Comparison of ENCODE assay signal across 1 cellular context in genomic region chr17:41692722-41693521, GRCh38.
A peak's percentile ranks its signal among the peaks of the same experiment; 100 is the strongest.
TF ChIP-seq lines count a peak whose summit lies in the region.

No MANE protein-coding gene starts in this region.

TF ChIP-seq in HepG2, 621 proteins besides CTCF, POLR2A, EP300 and RAD21 (continued from another document and continues in another):
- TF ChIP-seq, protein P1, sequence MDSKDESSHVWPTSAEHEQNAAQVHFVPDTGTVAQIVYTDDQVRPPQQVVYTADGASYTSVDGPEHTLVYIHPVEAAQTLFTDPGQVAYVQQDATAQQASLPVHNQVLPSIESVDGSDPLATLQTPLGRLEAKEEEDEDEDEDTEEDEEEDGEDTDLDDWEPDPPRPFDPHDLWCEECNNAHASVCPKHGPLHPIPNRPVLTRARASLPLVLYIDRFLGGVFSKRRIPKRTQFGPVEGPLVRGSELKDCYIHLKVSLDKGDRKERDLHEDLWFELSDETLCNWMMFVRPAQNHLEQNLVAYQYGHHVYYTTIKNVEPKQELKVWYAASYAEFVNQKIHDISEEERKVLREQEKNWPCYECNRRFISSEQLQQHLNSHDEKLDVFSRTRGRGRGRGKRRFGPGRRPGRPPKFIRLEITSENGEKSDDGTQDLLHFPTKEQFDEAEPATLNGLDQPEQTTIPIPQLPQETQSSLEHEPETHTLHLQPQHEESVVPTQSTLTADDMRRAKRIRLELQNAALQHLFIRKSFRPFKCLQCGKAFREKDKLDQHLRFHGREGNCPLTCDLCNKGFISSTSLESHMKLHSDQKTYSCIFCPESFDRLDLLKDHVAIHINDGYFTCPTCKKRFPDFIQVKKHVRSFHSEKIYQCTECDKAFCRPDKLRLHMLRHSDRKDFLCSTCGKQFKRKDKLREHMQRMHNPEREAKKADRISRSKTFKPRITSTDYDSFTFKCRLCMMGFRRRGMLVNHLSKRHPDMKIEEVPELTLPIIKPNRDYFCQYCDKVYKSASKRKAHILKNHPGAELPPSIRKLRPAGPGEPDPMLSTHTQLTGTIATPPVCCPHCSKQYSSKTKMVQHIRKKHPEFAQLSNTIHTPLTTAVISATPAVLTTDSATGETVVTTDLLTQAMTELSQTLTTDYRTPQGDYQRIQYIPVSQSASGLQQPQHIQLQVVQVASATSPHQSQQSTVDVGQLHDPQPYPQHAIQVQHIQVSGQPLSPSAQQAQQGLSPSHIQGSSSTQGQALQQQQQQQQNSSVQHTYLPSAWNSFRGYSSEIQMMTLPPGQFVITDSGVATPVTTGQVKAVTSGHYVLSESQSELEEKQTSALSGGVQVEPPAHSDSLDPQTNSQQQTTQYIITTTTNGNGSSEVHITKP (CRISPR knock-in tag; IDR thresholded peaks at IDR 0.05; ENCODE audit: low read depth) = no peak
- TF ChIP-seq KLF15 (CRISPR knock-in tag; IDR thresholded peaks at IDR 0.05; ENCODE audit: borderline replicate concordance) = no peak
- TF ChIP-seq HMG20B (CRISPR knock-in tag; conservative IDR thresholded peaks at IDR 0.05) = no peak
- TF ChIP-seq AHDC1 (CRISPR knock-in tag; IDR thresholded peaks at IDR 0.05; ENCODE audit: borderline replicate concordance) = no peak
- no peak for TF ChIP-seq MATR3 (CRISPR knock-in tag; IDR thresholded peaks at IDR 0.05)
- no peak for TF ChIP-seq BRCA1 (CRISPR knock-in tag; IDR thresholded peaks at IDR 0.05)
- TF ChIP-seq ZFY (CRISPR knock-in tag; IDR thresholded peaks at IDR 0.05) = no peak
- TF ChIP-seq ZFP36L2 (CRISPR knock-in tag; IDR thresholded peaks at IDR 0.05) = no peak
- TF ChIP-seq FOXJ3 (CRISPR knock-in tag; IDR thresholded peaks at IDR 0.05; ENCODE audit: borderline replicate concordance) = no peak
- 0 out of 2 replicates have a peak, but pooled peaks have one; percentile 34 for TF ChIP-seq ZBTB25 (CRISPR knock-in tag; IDR thresholded peaks at IDR 0.05)
- TF ChIP-seq ZMYM3 (CRISPR knock-in tag; IDR thresholded peaks at IDR 0.05) = no peak
- no peak for TF ChIP-seq SOX5 (CRISPR knock-in tag; IDR thresholded peaks at IDR 0.05; ENCODE audit: borderline replicate concordance)
- TF ChIP-seq MIER2 (CRISPR knock-in tag; IDR thresholded peaks at IDR 0.05) = no peak
- no peak for TF ChIP-seq PHF5A (CRISPR knock-in tag; IDR thresholded peaks at IDR 0.05; ENCODE audit: low read depth, unreplicated experiment)
- TF ChIP-seq, protein P2, sequence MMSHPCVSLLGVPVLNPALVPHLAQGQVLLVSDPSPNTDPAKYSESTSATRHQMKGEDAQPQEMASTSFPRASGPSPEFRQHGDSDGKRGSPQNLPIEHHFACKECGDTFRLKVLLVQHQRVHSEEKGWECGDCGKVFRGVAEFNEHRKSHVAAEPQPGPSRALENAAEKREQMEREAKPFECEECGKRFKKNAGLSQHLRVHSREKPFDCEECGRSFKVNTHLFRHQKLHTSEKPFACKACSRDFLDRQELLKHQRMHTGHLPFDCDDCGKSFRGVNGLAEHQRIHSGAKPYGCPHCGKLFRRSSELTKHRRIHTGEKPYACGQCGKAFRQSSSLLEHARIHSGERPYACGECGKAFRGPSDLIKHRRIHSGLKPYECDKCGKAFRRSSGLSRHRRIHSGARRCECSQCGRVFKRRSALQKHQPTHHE (CRISPR knock-in tag; IDR thresholded peaks at IDR 0.05; ENCODE audit: borderline replicate concordance) = no peak
- TF ChIP-seq ZNF3 (CRISPR knock-in tag; IDR thresholded peaks at IDR 0.05) = no peak
- TF ChIP-seq WIZ (CRISPR knock-in tag; IDR thresholded peaks at IDR 0.05) = no peak
- TF ChIP-seq PHB2 (IDR thresholded peaks at IDR 0.05; ENCODE audit: partially characterized antibody) = no peak
- TF ChIP-seq, protein P3, sequence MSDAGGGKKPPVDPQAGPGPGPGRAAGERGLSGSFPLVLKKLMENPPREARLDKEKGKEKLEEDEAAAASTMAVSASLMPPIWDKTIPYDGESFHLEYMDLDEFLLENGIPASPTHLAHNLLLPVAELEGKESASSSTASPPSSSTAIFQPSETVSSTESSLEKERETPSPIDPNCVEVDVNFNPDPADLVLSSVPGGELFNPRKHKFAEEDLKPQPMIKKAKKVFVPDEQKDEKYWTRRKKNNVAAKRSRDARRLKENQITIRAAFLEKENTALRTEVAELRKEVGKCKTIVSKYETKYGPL (CRISPR knock-in tag; IDR thresholded peaks at IDR 0.05) = no peak
- no peak for TF ChIP-seq GABPB1 (CRISPR knock-in tag; IDR thresholded peaks at IDR 0.05)
- TF ChIP-seq EED (CRISPR knock-in tag; IDR thresholded peaks at IDR 0.05) = no peak
- TF ChIP-seq ZNF280D (CRISPR knock-in tag; IDR thresholded peaks at IDR 0.05) = no peak
- no peak for TF ChIP-seq ZNF672 (CRISPR knock-in tag; IDR thresholded peaks at IDR 0.05)
- no peak for TF ChIP-seq ZEB1 (IDR thresholded peaks at IDR 0.05; ENCODE audit: insufficient replicate concordance, low read depth)
- no peak for TF ChIP-seq RBAK (CRISPR knock-in tag; IDR thresholded peaks at IDR 0.05)
- TF ChIP-seq KMT2B (CRISPR knock-in tag; IDR thresholded peaks at IDR 0.05) = no peak; the same call in 1 of the 2 replicates
- no peak for TF ChIP-seq HOXA5 (CRISPR knock-in tag; IDR thresholded peaks at IDR 0.05)
- TF ChIP-seq ZNF747 (CRISPR knock-in tag; IDR thresholded peaks at IDR 0.05; ENCODE audit: borderline replicate concordance) = no peak
- no peak for TF ChIP-seq TP53 (CRISPR knock-in tag; conservative IDR thresholded peaks at IDR 0.05)
- no peak for TF ChIP-seq CSRNP1 (CRISPR knock-in tag; IDR thresholded peaks at IDR 0.05)
- TF ChIP-seq, protein P4, sequence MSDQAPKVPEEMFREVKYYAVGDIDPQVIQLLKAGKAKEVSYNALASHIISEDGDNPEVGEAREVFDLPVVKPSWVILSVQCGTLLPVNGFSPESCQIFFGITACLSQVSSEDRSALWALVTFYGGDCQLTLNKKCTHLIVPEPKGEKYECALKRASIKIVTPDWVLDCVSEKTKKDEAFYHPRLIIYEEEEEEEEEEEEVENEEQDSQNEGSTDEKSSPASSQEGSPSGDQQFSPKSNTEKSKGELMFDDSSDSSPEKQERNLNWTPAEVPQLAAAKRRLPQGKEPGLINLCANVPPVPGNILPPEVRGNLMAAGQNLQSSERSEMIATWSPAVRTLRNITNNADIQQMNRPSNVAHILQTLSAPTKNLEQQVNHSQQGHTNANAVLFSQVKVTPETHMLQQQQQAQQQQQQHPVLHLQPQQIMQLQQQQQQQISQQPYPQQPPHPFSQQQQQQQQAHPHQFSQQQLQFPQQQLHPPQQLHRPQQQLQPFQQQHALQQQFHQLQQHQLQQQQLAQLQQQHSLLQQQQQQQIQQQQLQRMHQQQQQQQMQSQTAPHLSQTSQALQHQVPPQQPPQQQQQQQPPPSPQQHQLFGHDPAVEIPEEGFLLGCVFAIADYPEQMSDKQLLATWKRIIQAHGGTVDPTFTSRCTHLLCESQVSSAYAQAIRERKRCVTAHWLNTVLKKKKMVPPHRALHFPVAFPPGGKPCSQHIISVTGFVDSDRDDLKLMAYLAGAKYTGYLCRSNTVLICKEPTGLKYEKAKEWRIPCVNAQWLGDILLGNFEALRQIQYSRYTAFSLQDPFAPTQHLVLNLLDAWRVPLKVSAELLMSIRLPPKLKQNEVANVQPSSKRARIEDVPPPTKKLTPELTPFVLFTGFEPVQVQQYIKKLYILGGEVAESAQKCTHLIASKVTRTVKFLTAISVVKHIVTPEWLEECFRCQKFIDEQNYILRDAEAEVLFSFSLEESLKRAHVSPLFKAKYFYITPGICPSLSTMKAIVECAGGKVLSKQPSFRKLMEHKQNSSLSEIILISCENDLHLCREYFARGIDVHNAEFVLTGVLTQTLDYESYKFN (CRISPR knock-in tag; conservative IDR thresholded peaks at IDR 0.05) = 0 out of 2 replicates have a peak, but pooled peaks have one; percentile 15
- no peak for TF ChIP-seq GZF1 (CRISPR knock-in tag; IDR thresholded peaks at IDR 0.05)
- 0 out of 2 replicates have a peak, but pooled peaks have one; percentile 36 for TF ChIP-seq BORCS8-MEF2B (CRISPR knock-in tag; IDR thresholded peaks at IDR 0.05)
- TF ChIP-seq ATAD3A (CRISPR knock-in tag; IDR thresholded peaks at IDR 0.05) = no peak
- TF ChIP-seq ZBTB7B (CRISPR knock-in tag; IDR thresholded peaks at IDR 0.05) = no peak
- TF ChIP-seq CHD4 (IDR thresholded peaks at IDR 0.05; ENCODE audit: borderline replicate concordance, low read length) = no peak
- TF ChIP-seq ARNT (IDR thresholded peaks at IDR 0.05) = no peak
- TF ChIP-seq PRMT3 (CRISPR knock-in tag; IDR thresholded peaks at IDR 0.05; ENCODE audit: borderline replicate concordance, low read depth) = no peak
- no peak for TF ChIP-seq SOX13 (IDR thresholded peaks at IDR 0.05)
- peak in 1 of 2 experiments; percentile 90; a peak in 2 of 4 replicates for TF ChIP-seq SOX13 (CRISPR knock-in tag; conservative IDR thresholded peaks at IDR 0.05 in 1 of 2, IDR thresholded peaks at IDR 0.05 in 1 of 2)
- no peak for TF ChIP-seq KLF6 (CRISPR knock-in tag; IDR thresholded peaks at IDR 0.05)
- TF ChIP-seq REXO4 (CRISPR knock-in tag; IDR thresholded peaks at IDR 0.05; ENCODE audit: borderline replicate concordance) = no peak
- no peak for TF ChIP-seq RELA (CRISPR knock-in tag; IDR thresholded peaks at IDR 0.05)
- no peak for TF ChIP-seq ZNF34 (CRISPR knock-in tag; IDR thresholded peaks at IDR 0.05; ENCODE audit: borderline replicate concordance)
- TF ChIP-seq GABPA (IDR thresholded peaks at IDR 0.05; ENCODE audit: low read depth, low read length) = no peak
- TF ChIP-seq GABPA (CRISPR knock-in tag; IDR thresholded peaks at IDR 0.05; ENCODE audit: low read depth) = no peak
- TF ChIP-seq NR2F1 (CRISPR knock-in tag; IDR thresholded peaks at IDR 0.05) = peak in 1 of 2 experiments; percentile 15; a peak in 1 of 4 replicates
